17 cellular contexts compared by ENCODE assay signal in genomic region chr19:10325732-10326131, GRCh38. TPM values are rescaled to one million over a fixed set of nuclear protein-coding genes. Genes with fewer than 3 reads are reported as not detected.
DNase-seq lines count a peak whose midpoint lies in the region; ATAC-seq and TF ChIP-seq lines count a peak whose summit lies in the region.
"Had no signal": no experiment of that assay in that cellular context is flagged by ENCODE, and none has a peak within 500 bp of the region (broad histone marks: within the 10 kb centered on the region; RNA-seq: fewer than 3 reads in every experiment).

No MANE protein-coding gene starts in this region.

- H3K36me3 ChIP-seq in BLaER1 treated with 17β-estradiol and CSF1 and Interleukin-3, amounts not matched to agents 10 nM and 100 nM, result peaks cover 82 to 100% (median 92%) of the 10 kb centered on the region in 11 experiments
- peaks cover 84% of the 10 kb centered on the region for H3K36me3 ChIP-seq in brain microvascular endothelial cell (replicated peaks)

- H3K36me3 Mint-ChIP-seq in progenitor cell of endocrine pancreas (ENCODE audit: insufficient read depth), result peaks cover 4% of the 10 kb centered on the region

- in situ Hi-C loops in brain microvascular endothelial cell (cut with HindIII; ENCODE audit: low pct_ligation_motif_present, low sequenced_read_pairs), result no loop called here

- peak overlapping the region in 10 of 11 experiments; percentile 5 to 62 (median 34); a peak in 13 of 22 replicates for H3K27ac ChIP-seq in BLaER1 treated with 17β-estradiol and CSF1 and Interleukin-3, amounts not matched to agents 10 nM and 100 nM
- no peak overlapping the region for H3K27ac ChIP-seq in brain microvascular endothelial cell

- no peak overlapping the region for H3K4me3 Mint-ChIP-seq in progenitor cell of endocrine pancreas (ENCODE audit: low read depth)
- H3K4me3 Mint-ChIP-seq: CD14-positive monocyte; CD4-positive, alpha-beta T cell; CD8-positive, alpha-beta memory T cell; GM23338; H9 had no signal

- DNase-seq in left lobe of liver (ENCODE audit: low spot score), result no peak
- DNase-seq in progenitor cell of endocrine pancreas (ENCODE audit: low spot score, unreplicated experiment), result no peak
- no peak for DNase-seq in dedifferentiated amniotic fluid mesenchymal stem cell (ENCODE audit: extremely low spot score)
- DNase-seq in brain microvascular endothelial cell, result no peak
- DNase-seq: CD4-positive, alpha-beta T cell; CD8-positive, alpha-beta memory T cell; DMS 273 treated with DMSO at 0.1 percent for 48 hours; DMS79; EL; GDM1; H9 had no signal

- H3K4me1 Mint-ChIP-seq in progenitor cell of endocrine pancreas (ENCODE audit: low read depth), result no peaks in the 10 kb centered on the region
- H3K4me1 Mint-ChIP-seq: CD14-positive monocyte, GM23338, H9 had no signal

- TF ChIP-seq CTCF in progenitor cell of endocrine pancreas (IDR thresholded peaks at IDR 0.05; ENCODE audit: unreplicated experiment), result no peak
- TF ChIP-seq CTCF in brain microvascular endothelial cell (IDR thresholded peaks at IDR 0.05; ENCODE audit: low read depth, low read length, missing control alignments), result no peak

- ATAC-seq in left lobe of liver, result peak; percentile 68
- ATAC-seq in HG02588 (IDR thresholded peaks at IDR 0.05; ENCODE audit: unreplicated experiment), result no peak
- ATAC-seq: GM12878, GM23338, HCT116 had no signal

- H3K27me3 ChIP-seq in BLaER1 treated with 17β-estradiol and CSF1 and Interleukin-3, amounts not matched to agents 10 nM and 100 nM, result no peaks in the 10 kb centered on the region
- no peaks in the 10 kb centered on the region for H3K27me3 ChIP-seq in brain microvascular endothelial cell (replicated peaks)

- peak overlapping the region; percentile 58 to 95 (median 87); a peak in 21 of 22 replicates for H3K4me2 ChIP-seq in BLaER1 treated with 17β-estradiol and CSF1 and Interleukin-3, amounts not matched to agents 10 nM and 100 nM
- H3K4me2 ChIP-seq: GM23338 had no signal

- H3K27ac Mint-ChIP-seq in progenitor cell of endocrine pancreas, result peak overlapping the region; percentile 33
- H3K27ac Mint-ChIP-seq: CD14-positive monocyte; CD4-positive, alpha-beta T cell; CD8-positive, alpha-beta memory T cell; GM23338; H9 had no signal

- H3K4me1 ChIP-seq in BLaER1 treated with 17β-estradiol and CSF1 and Interleukin-3, amounts not matched to agents 10 nM and 100 nM, result peaks cover 36 to 84% (median 72%) of the 10 kb centered on the region in 10 experiments

- H3K9me3 ChIP-seq in BLaER1 treated with 17β-estradiol and CSF1 and Interleukin-3, amounts not matched to agents 10 nM and 100 nM (replicated peaks in 1 of 11), result no peaks in the 10 kb centered on the region

- H3K9me3 Mint-ChIP-seq in progenitor cell of endocrine pancreas (ENCODE audit: low read depth), result no peaks in the 10 kb centered on the region
- H3K9me3 Mint-ChIP-seq: CD14-positive monocyte; CD4-positive, alpha-beta T cell; CD8-positive, alpha-beta memory T cell; GM23338; H9 had no signal

- H3K9ac ChIP-seq in BLaER1 treated with 17β-estradiol and CSF1 and Interleukin-3, amounts not matched to agents 10 nM and 100 nM, result peak overlapping the region in 9 of 11 experiments; percentile 15 to 52 (median 37); a peak in 10 of 22 replicates

- peaks cover 6 to 100% (median 99%) of the 10 kb centered on the region in 11 experiments for H4K20me1 ChIP-seq in BLaER1 treated with 17β-estradiol and CSF1 and Interleukin-3, amounts not matched to agents 10 nM and 100 nM

- peak overlapping the region in 2 of 10 experiments; percentile 2 to 10; a peak in 3 of 20 replicates for H3K4me3 ChIP-seq in BLaER1 treated with 17β-estradiol and CSF1 and Interleukin-3, amounts not matched to agents 10 nM and 100 nM
- H3K4me3 ChIP-seq in brain microvascular endothelial cell (ENCODE audit: low read depth, low read length), result no peak overlapping the region
- H3K4me3 ChIP-seq: GM12878, GM23338 had no signal

- H3K27me3 Mint-ChIP-seq in progenitor cell of endocrine pancreas, result no peaks in the 10 kb centered on the region
- H3K27me3 Mint-ChIP-seq: CD4-positive, alpha-beta T cell; CD8-positive, alpha-beta memory T cell had no signal

RNA-seq across cellular contexts. Expression of gene RAVER1, which starts 7.6 kb away (rescaled TPM):
- 11.3 TPM for total RNA-seq in left lobe of liver
- total RNA-seq in progenitor cell of endocrine pancreas, result 50.5 and 53.4 TPM in 2 replicates

RNA-seq across cellular contexts. Expression of gene FDX2, which starts 9.9 kb away (rescaled TPM):
- total RNA-seq in left lobe of liver (11.0 TPM), progenitor cell of endocrine pancreas (23.2 and 24.7 TPM in 2 replicates)

RNA-seq across cellular contexts. Expression of gene ICAM3, which starts 13.7 kb away (rescaled TPM):
- total RNA-seq in left lobe of liver, result 38.6 TPM
- total RNA-seq in progenitor cell of endocrine pancreas, result 5.1 and 6.3 TPM in 2 replicates

RNA-seq across cellular contexts. Expression of gene ZGLP1, which starts 16.1 kb away (rescaled TPM):
- total RNA-seq in left lobe of liver, result 4.2 TPM
- total RNA-seq in progenitor cell of endocrine pancreas, result 20.0 and 26.8 TPM in 2 replicates

RNA-seq across cellular contexts. Expression of gene ICAM5, which starts 36.0 kb away (rescaled TPM):
- total RNA-seq in left lobe of liver, result 0.30 TPM
- total RNA-seq in progenitor cell of endocrine pancreas, result not detected in 2 replicates
- total RNA-seq: CD4-positive, alpha-beta T cell had no signal
